22 cellular contexts compared by ENCODE assay signal in the genomic region with DNA sequence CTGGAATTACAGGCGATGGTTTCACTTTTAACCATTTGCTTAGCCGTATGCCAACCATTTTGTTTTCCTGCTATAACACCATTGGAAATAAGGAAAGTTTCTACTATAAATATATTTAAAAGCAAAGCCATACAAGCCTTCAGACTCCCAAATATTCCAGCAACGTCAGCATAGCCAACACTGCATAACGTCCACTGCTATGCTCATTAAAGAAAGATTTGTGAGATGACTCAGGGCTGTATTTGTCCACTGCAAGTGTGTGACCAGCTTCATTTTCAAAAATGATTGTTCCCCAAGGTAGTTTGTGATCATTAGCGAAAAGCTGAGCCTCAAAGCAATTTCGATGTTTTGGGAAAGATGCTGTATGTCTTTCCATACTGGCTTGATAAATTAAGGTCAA. TPM values are rescaled to one million over a fixed set of nuclear protein-coding genes. Genes with fewer than 3 reads are reported as not detected.
A peak's percentile ranks its signal among the peaks of the same experiment; 100 is the strongest.
DNase-seq lines count a peak whose midpoint lies in the region; ATAC-seq and TF ChIP-seq lines count a peak whose summit lies in the region.
"Had no signal": no experiment of that assay in that cellular context is flagged by ENCODE, and none has a peak within 500 bp of the region (broad histone marks: within the 10 kb centered on the region; RNA-seq: fewer than 3 reads in every experiment).

No MANE protein-coding gene starts in this region.

- H2BK15ac ChIP-seq in mesendoderm (replicated peaks; ENCODE audit: low read depth), result no peak overlapping the region

- H4K5ac ChIP-seq in mesendoderm (ENCODE audit: low read length), result no peak overlapping the region

- H3K4me1 ChIP-seq in Panc1 (ENCODE audit: control insufficient read depth, insufficient read depth, low read length) (no peaks in the 10 kb centered on the region; the same call in 1 of the 2 replicates), mesendoderm (ENCODE audit: control insufficient read depth, low read depth, low read length) (peaks cover 15% of the 10 kb centered on the region)

- peak overlapping the region; percentile 8 for H3K56ac ChIP-seq in mesendoderm (ENCODE audit: low read length)

- TF ChIP-seq CTCF in Panc1 (IDR thresholded peaks at IDR 0.05), result no peak

- H3K23ac ChIP-seq in mesendoderm (ENCODE audit: low read length), result no peak overlapping the region

- no TSS peak for BruUV-seq in Panc1 (replicated peaks; lab: Mats Ljungman, UMichigan)

- H3K36me3 ChIP-seq in Panc1 (ENCODE audit: control insufficient read depth, insufficient read depth, low read length), result no peaks in the 10 kb centered on the region
- H3K36me3 ChIP-seq in mesendoderm (ENCODE audit: control insufficient read depth, insufficient read depth, low read length), result no peaks in the 10 kb centered on the region
- H3K36me3 ChIP-seq: BE2C; BLaER1 treated with 17β-estradiol and CSF1 and Interleukin-3, amounts not matched to agents 10 nM and 100 nM; HAP-1 had no signal

- POLR2A ChIA-PET in Panc1 (lab: Charles Lee), result no interaction called here

- CTCF ChIA-PET in Panc1 (lab: Charles Lee), result no interaction called here

- H3K79me2 ChIP-seq in mesendoderm (ENCODE audit: control insufficient read depth, insufficient read depth, low read length), result no peaks in the 10 kb centered on the region

- WGBS in mesendoderm (ENCODE audit: extremely low coverage, insufficient coverage, low lambda C conversion rate), result no CpG with 5 or more reads among the region's 6 CpGs

- no peak overlapping the region for H3K4me3 ChIP-seq in Panc1 (ENCODE audit: low read depth in 2 of 2, low read length in 2 of 2)
- H3K4me3 ChIP-seq in mesendoderm (ENCODE audit: low read length), result no peak overlapping the region
- H3K4me3 ChIP-seq: A549; BLaER1 treated with 17β-estradiol and CSF1 and Interleukin-3, amounts not matched to agents 10 nM and 100 nM; HAP-1 had no signal

- DNase-seq in M059J (ENCODE audit: low read depth) (peak; percentile 9), Panc1 (ENCODE audit: low read depth, low spot score) (no peak), mesendoderm (no peak), NCI-H2171 treated with DMSO at 0.1 percent for 48 hours (lab: John Stamatoyannopoulos, UW) (no peak)
- DNase-seq in NK-92 treated with Interleukin-12 subunit alpha and Interleukin-12 subunit beta, amount 100 ng/mL, for 24 hours (lab: John Stamatoyannopoulos, UW), result no peak
- DNase-seq: 8988T; ACHN; AML-193; BE2C; CD4-positive, alpha-beta T cell; CD8-positive, alpha-beta memory T cell; DMS 273 treated with DMSO at 0.1 percent for 48 hours; DMS79; GF-D8; GOT3; HFFc6 had no signal

- H2AK5ac ChIP-seq in mesendoderm (ENCODE audit: low read length), result no peak overlapping the region

- no peaks in the 10 kb centered on the region for H3K79me1 ChIP-seq in mesendoderm (ENCODE audit: low read length)

- H2BK120ac ChIP-seq in mesendoderm (ENCODE audit: low read depth, low read length), result no peak overlapping the region

- H3K18ac ChIP-seq in mesendoderm (ENCODE audit: low read length), result no peak overlapping the region

- no peak overlapping the region for H4K8ac ChIP-seq in mesendoderm (ENCODE audit: low read depth, low read length)

- H3K27me3 ChIP-seq in Panc1 (ENCODE audit: control insufficient read depth, insufficient read depth, low read length) (no peaks in the 10 kb centered on the region), mesendoderm (ENCODE audit: insufficient read depth, low read length, poor library complexity) (no peaks in the 10 kb centered on the region)
- H3K27me3 ChIP-seq: BE2C; BLaER1 treated with 17β-estradiol and CSF1 and Interleukin-3, amounts not matched to agents 10 nM and 100 nM had no signal

- no peak overlapping the region for H3K4ac ChIP-seq in mesendoderm (ENCODE audit: low read depth, low read length)

- H3K4me2 ChIP-seq in mesendoderm (ENCODE audit: low read length), result no peak overlapping the region
- H3K4me2 ChIP-seq: A549 had no signal

- intact Hi-C loops in Panc1 (cut with micrococcal nuclease; ENCODE audit: unreplicated experiment), result no loop called here

- no peak overlapping the region for H2BK5ac ChIP-seq in mesendoderm (ENCODE audit: low read length)

- no peak overlapping the region for H3K27ac ChIP-seq in Panc1 (ENCODE audit: low read length)
- no peak overlapping the region for H3K27ac ChIP-seq in mesendoderm (ENCODE audit: low read depth, low read length)
- H3K27ac ChIP-seq: A549; BLaER1 treated with 17β-estradiol and CSF1 and Interleukin-3, amounts not matched to agents 10 nM and 100 nM had no signal

- ATAC-seq in Panc1 (0 out of 2 replicates have a peak, but pooled peaks have one; percentile 41), GM18520 (IDR thresholded peaks at IDR 0.05; ENCODE audit: unreplicated experiment) (no peak)

- in situ Hi-C loops in Panc1 (cut with HindIII; ENCODE audit: low pct_unique_long_range_greater_than_20kb, low sequenced_read_pairs), result no loop called here

- no peak overlapping the region for H3K9ac ChIP-seq in mesendoderm (ENCODE audit: low read length)
- H3K9ac ChIP-seq: BLaER1 treated with 17β-estradiol and CSF1 and Interleukin-3, amounts not matched to agents 10 nM and 100 nM had no signal

- no peaks in the 10 kb centered on the region for H3K9me3 ChIP-seq in Panc1 (ENCODE audit: control insufficient read depth, insufficient read depth, low read depth, low read length)
- H3K9me3 ChIP-seq: A549; BE2C; BLaER1 treated with 17β-estradiol and CSF1 and Interleukin-3, amounts not matched to agents 10 nM and 100 nM; HAP-1 had no signal

RNA-seq across cellular contexts. Expression of gene CCDC182, which starts 14.9 kb away (rescaled TPM):
- not detected in 2 replicates for total RNA-seq in M059J (2014; rRNA removed; shearing (Covaris generic))
- total RNA-seq in Panc1 (2021; ENCODE audit: unreplicated experiment), result not detected
- polyA plus RNA-seq in Panc1 (2012; ENCODE audit: insufficient read length), result not detected
- 0.10 TPM for polyA plus RNA-seq in mesendoderm (2013, experiment 1 of 2)
- 0.06 TPM for polyA plus RNA-seq in mesendoderm (2013, experiment 2 of 2)
- total RNA-seq: CD4-positive, alpha-beta T cell; CD8-positive, alpha-beta memory T cell; G401; HFFc6 had no signal
- polyA plus RNA-seq: A549; CD14-positive monocyte; CD8-positive, alpha-beta memory T cell had no signal
